In the genomic region with DNA sequence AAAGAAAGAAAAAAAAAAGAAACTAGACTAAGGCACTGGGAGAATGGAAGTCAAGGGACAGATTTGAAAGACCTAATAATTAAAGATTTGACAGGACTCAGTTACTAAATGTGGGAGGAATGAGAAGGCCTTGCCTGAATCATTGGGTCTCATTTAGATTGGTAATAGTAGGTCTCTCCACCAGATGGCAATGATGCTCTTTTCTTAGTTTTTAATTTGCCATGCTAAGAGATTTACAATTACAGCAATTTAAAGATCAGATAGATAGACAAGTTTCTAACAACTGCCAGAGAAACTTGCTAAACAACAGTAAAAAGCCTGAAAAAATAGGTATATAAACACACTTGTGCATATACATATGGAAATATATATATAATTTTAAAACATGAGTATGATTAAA, we compare ENCODE assay signal across 8 cellular contexts. TPM values are rescaled to one million over a fixed set of nuclear protein-coding genes. Genes with fewer than 3 reads are reported as not detected.
A peak's percentile ranks its signal among the peaks of the same experiment; 100 is the strongest.
DNase-seq lines count a peak whose midpoint lies in the region; ATAC-seq, FAIRE-seq and TF ChIP-seq lines count a peak whose summit lies in the region.

No MANE protein-coding gene starts in this region.

- TF ChIP-seq POLR2A in K562 (conservative IDR thresholded peaks at IDR 0.05), result no peak

- POLR2A ChIA-PET in K562 (lab: Yijun Ruan, JAX), result no interaction called here

- no peak overlapping the region for H3K4me3 Mint-ChIP-seq in stimulated activated memory B cell treated with anti-CD40 and anti-IgM and Interleukin-4, amounts not matched to agents 10 μg/mL and 1 μg/mL and 100 μg/mL, for 72 hours

- H4K20me1 ChIP-seq in K562 (replicated peaks; ENCODE audit: control insufficient read depth, insufficient read depth, low read length), result no peaks in the 10 kb centered on the region

- H3K27ac ChIP-seq in K562 (ENCODE audit: extremely low read depth, low read depth, low read length), result no peak overlapping the region
- H3K27ac ChIP-seq in left lung, result no peak overlapping the region

- H3K27me3 ChIP-seq in K562 (ENCODE audit: control insufficient read depth in 2 of 2, insufficient read depth in 2 of 2, low read length in 2 of 2) (no peaks in the 10 kb centered on the region), left lung (no peaks in the 10 kb centered on the region)

- BruUV-seq in K562 (replicated peaks; lab: Mats Ljungman, UMichigan), result no TSS peak

- H3K27me3 Mint-ChIP-seq in stimulated activated memory B cell treated with anti-CD40 and anti-IgM and Interleukin-4, amounts not matched to agents 10 μg/mL and 1 μg/mL and 100 μg/mL, for 72 hours, result no peaks in the 10 kb centered on the region

- H3K36me3 Mint-ChIP-seq in stimulated activated memory B cell treated with anti-CD40 and anti-IgM and Interleukin-4, amounts not matched to agents 10 μg/mL and 1 μg/mL and 100 μg/mL, for 72 hours, result peaks cover 19% of the 10 kb centered on the region

- no peak overlapping the region for H2AFZ ChIP-seq in K562 (ENCODE audit: low read depth, low read length)

- H3K79me2 ChIP-seq in K562 (ENCODE audit: control insufficient read depth, insufficient read depth, low read length), result no peaks in the 10 kb centered on the region

- no peak overlapping the region for H3K4me2 ChIP-seq in K562 (ENCODE audit: insufficient read depth, low read length)

- H3K4me3 ChIP-seq in K562, result no peak overlapping the region
- H3K4me3 ChIP-seq in left lung, result no peak overlapping the region

- H3K27ac Mint-ChIP-seq in stimulated activated memory B cell treated with anti-CD40 and anti-IgM and Interleukin-4, amounts not matched to agents 10 μg/mL and 1 μg/mL and 100 μg/mL, for 72 hours, result no peak overlapping the region

- peak; percentile 79 for FAIRE-seq in K562 (lab: Jason Lieb, UNC)

- no peak overlapping the region for H3K9ac ChIP-seq in K562 (ENCODE audit: insufficient read depth in 1 of 2, low read depth in 2 of 2, low read length in 2 of 2)

- in situ Hi-C loops in K562 (cut with MboI), result no loop called here

- no peak for TF ChIP-seq EP300 in K562 (IDR thresholded peaks at IDR 0.05; ENCODE audit: low read length)

- TF ChIP-seq CTCF in K562 (IDR thresholded peaks at IDR 0.05 in 2 of 3, conservative IDR thresholded peaks at IDR 0.05 in 1 of 3; ENCODE audit: insufficient read depth in 2 of 3, low read depth in 1 of 3, low read length in 3 of 3) (peak; percentile 33 to 50 (median 35); a peak in 3 of 6 replicates), left lung (IDR thresholded peaks at IDR 0.05) (peak; percentile 29 to 60)

- no peaks in the 10 kb centered on the region for H3K9me1 ChIP-seq in K562 (ENCODE audit: control insufficient read depth, insufficient read depth, low read length)

- peak; percentile 12 to 56 for DNase-seq in NCI-H2081 (lab: John Stamatoyannopoulos, UW)
- no peak for DNase-seq in NCI-H2081 treated with DMSO at 0.1 percent for 48 hours (lab: John Stamatoyannopoulos, UW)
- peak; percentile 72 for DNase-seq in NAMALWA (ENCODE audit: low spot score)
- peak; percentile 14 to 23 (median 18) for DNase-seq in K562 (ENCODE audit: extremely low read depth in 1 of 4, low spot score in 3 of 4)
- no peak for DNase-seq in left lung

- CTCF ChIA-PET in K562 (lab: Yijun Ruan, JAX; ENCODE audit: low intra/inter-chr PET ratio), result interaction anchor here (0.6 to 1.9 kb wide), 6 partner anchors 18 to 756 kb away, joined by 3 to 12 read pairs (median 4); no protein-coding TSS in a partner anchor

- intact Hi-C loops in K562 (cut with micrococcal nuclease), result loop anchor here (5.0 kb wide), 2 partner anchors 255 to 690 kb away; no protein-coding TSS in a partner anchor
- intact Hi-C loops in left lung (cut with DNase I), result loop anchor here in 1 of 2 donors (5.0 kb wide), 1 partner anchor 255 kb away; no protein-coding TSS in a partner anchor

- H3K4me1 ChIP-seq in K562 (replicated peaks in 1 of 2; ENCODE audit: control insufficient read depth in 2 of 2, insufficient read depth in 2 of 2, low read length in 2 of 2) (no peaks in the 10 kb centered on the region), left lung (no peaks in the 10 kb centered on the region)

- no peaks in the 10 kb centered on the region for H3K36me3 ChIP-seq in K562 (ENCODE audit: control insufficient read depth, insufficient read depth, low read length)
- H3K36me3 ChIP-seq in left lung, result peaks cover 0 to 2% of the 10 kb centered on the region in 2 donors

- peaks cover 9% of the 10 kb centered on the region for H3K4me1 Mint-ChIP-seq in stimulated activated memory B cell treated with anti-CD40 and anti-IgM and Interleukin-4, amounts not matched to agents 10 μg/mL and 1 μg/mL and 100 μg/mL, for 72 hours

- H3K9me3 ChIP-seq in K562 (replicated peaks; ENCODE audit: control insufficient read depth, insufficient read depth, low read depth, low read length) (no peaks in the 10 kb centered on the region), left lung (no peaks in the 10 kb centered on the region)

- TF ChIP-seq RAD21 in K562 (CRISPR knock-in tag; conservative IDR thresholded peaks at IDR 0.05 in 1 of 2, IDR thresholded peaks at IDR 0.05 in 1 of 2), result peak; percentile 47 to 66

- ATAC-seq in K562 (peak; percentile 64; the same call in 2 of the 3 replicates), left lung (peak; percentile 76), GM19023 (IDR thresholded peaks at IDR 0.05; ENCODE audit: unreplicated experiment) (no peak), GM21367 (IDR thresholded peaks at IDR 0.05; ENCODE audit: unreplicated experiment) (no peak)
- ATAC-seq in stimulated activated memory B cell treated with anti-CD40 and anti-IgM and Interleukin-4, amounts not matched to agents 10 μg/mL and 1 μg/mL and 100 μg/mL, for 72 hours, result no peak

- no peaks in the 10 kb centered on the region for H3K9me3 Mint-ChIP-seq in stimulated activated memory B cell treated with anti-CD40 and anti-IgM and Interleukin-4, amounts not matched to agents 10 μg/mL and 1 μg/mL and 100 μg/mL, for 72 hours

TF ChIP-seq in K562, 482 proteins besides CTCF, POLR2A, EP300 and RAD21 (continues in another document):
- no peak for TF ChIP-seq YY1 (IDR thresholded peaks at IDR 0.05; ENCODE audit: borderline replicate concordance in 1 of 3, control insufficient read depth in 1 of 3, extremely low read depth in 1 of 3, insufficient read depth in 3 of 3, insufficient read length in 1 of 3, insufficient replicate concordance in 2 of 3, low read depth in 1 of 3, low read length in 2 of 3)
- TF ChIP-seq RBBP5 (IDR thresholded peaks at IDR 0.05; ENCODE audit: borderline replicate concordance, insufficient read depth, low read length, poor library complexity, severe bottlenecking), result no peak
- TF ChIP-seq, protein P1, sequence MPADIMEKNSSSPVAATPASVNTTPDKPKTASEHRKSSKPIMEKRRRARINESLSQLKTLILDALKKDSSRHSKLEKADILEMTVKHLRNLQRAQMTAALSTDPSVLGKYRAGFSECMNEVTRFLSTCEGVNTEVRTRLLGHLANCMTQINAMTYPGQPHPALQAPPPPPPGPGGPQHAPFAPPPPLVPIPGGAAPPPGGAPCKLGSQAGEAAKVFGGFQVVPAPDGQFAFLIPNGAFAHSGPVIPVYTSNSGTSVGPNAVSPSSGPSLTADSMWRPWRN (IDR thresholded peaks at IDR 0.05; ENCODE audit: low read depth), result no peak

RNA-seq across cellular contexts. Expression of a gene that starts 15.3 kb away (rescaled TPM):
- total RNA-seq in K562 (2011; cell fraction: chromatin; rRNA removed; ENCODE audit: low replicate concordance), result 5.1 and 13.1 TPM in 2 replicates
- total RNA-seq in K562 (2011; cell fraction: nucleolus; rRNA removed), result 2.9 and 3.3 TPM in 2 replicates
- total RNA-seq in K562 (2011; cell fraction: nucleoplasm; rRNA removed), result 8.1 and 16.0 TPM in 2 replicates
- 5.6 and 6.9 TPM in 2 replicates for total RNA-seq in K562 (2014; rRNA removed)
- 15.7 and 17.5 TPM in 2 replicates for total RNA-seq in K562 (2014; rRNA removed; fragmentation: Illumina TruSeq; extraction: Trizol)
- 8.3 and 10.5 TPM in 2 replicates for total RNA-seq in K562 (2015; rRNA removed; fragmentation: Illumina TruSeq; extraction: Trizol)
- 11.6 and 12.0 TPM in 2 replicates for total RNA-seq in K562 (2021)
- 9.7 and 13.6 TPM in 2 replicates for polyA plus RNA-seq in K562 (2011; rRNA removed)
- 1.6 and 4.8 TPM in 2 replicates for polyA plus RNA-seq in K562 (2011; cell fraction: cytosol; rRNA removed)
- polyA plus RNA-seq in K562 (2011; cell fraction: nucleus; rRNA removed), result 1.6 and 2.6 TPM in 2 replicates
- polyA plus RNA-seq in K562 (2012), result 12.3 and 19.7 TPM in 2 replicates
- 11.9 and 12.8 TPM in 2 replicates for polyA plus RNA-seq in K562 (2014; fragmentation: Illumina TruSeq; extraction: Trizol)
- polyA plus RNA-seq in K562 (2014; fragmentation: Nextera tagmentation; extraction: Ambion mirVana), result 10 to 100 TPM; 29.1 to 33.9 TPM
- polyA plus RNA-seq in K562 (2014; rRNA removed), result 10.2 and 11.1 TPM in 2 replicates
- polyA minus RNA-seq in K562 (2011; rRNA and poly(A)+ RNA removed), result 8.3 and 9.6 TPM in 2 replicates
- 2.6 and 5.5 TPM in 2 replicates for polyA minus RNA-seq in K562 (2011; cell fraction: cytosol; rRNA and poly(A)+ RNA removed)
- 4.3 and 6.3 TPM in 2 replicates for polyA minus RNA-seq in K562 (2011; cell fraction: nucleus; rRNA and poly(A)+ RNA removed)
- 10 to 100 TPM; 11.5 to 15.5 TPM for total RNA-seq in left lung

RNA-seq across cellular contexts. Expression of a gene that starts 15.5 kb away (rescaled TPM):
- 38.1 and 70.8 TPM in 2 replicates for total RNA-seq in K562 (2011; cell fraction: chromatin; rRNA removed; ENCODE audit: low replicate concordance)
- 27.5 and 34.0 TPM in 2 replicates for total RNA-seq in K562 (2011; cell fraction: nucleolus; rRNA removed)
- total RNA-seq in K562 (2011; cell fraction: nucleoplasm; rRNA removed), result 49.3 and 65.3 TPM in 2 replicates
- 10.9 and 14.0 TPM in 2 replicates for total RNA-seq in K562 (2014; rRNA removed)
- 27.1 and 28.9 TPM in 2 replicates for total RNA-seq in K562 (2014; rRNA removed; fragmentation: Illumina TruSeq; extraction: Trizol)
- total RNA-seq in K562 (2015; rRNA removed; fragmentation: Illumina TruSeq; extraction: Trizol), result 16.9 and 17.3 TPM in 2 replicates
- 22.9 TPM in 2 replicates for total RNA-seq in K562 (2021)
- polyA plus RNA-seq in K562 (2011; rRNA removed), result 74.6 and 77.6 TPM in 2 replicates
- 13.9 and 37.9 TPM in 2 replicates for polyA plus RNA-seq in K562 (2011; cell fraction: cytosol; rRNA removed)
- 37.5 and 52.6 TPM in 2 replicates for polyA plus RNA-seq in K562 (2011; cell fraction: nucleus; rRNA removed)
- 23.5 and 26.5 TPM in 2 replicates for polyA plus RNA-seq in K562 (2012)
- polyA plus RNA-seq in K562 (2014; fragmentation: Illumina TruSeq; extraction: Trizol), result 23.5 and 24.2 TPM in 2 replicates
- polyA plus RNA-seq in K562 (2014; fragmentation: Nextera tagmentation; extraction: Ambion mirVana), result 10 to 100 TPM; 82.3 to 83.9 TPM
- 21.9 and 33.0 TPM in 2 replicates for polyA plus RNA-seq in K562 (2014; rRNA removed)
- 36.3 and 37.4 TPM in 2 replicates for polyA minus RNA-seq in K562 (2011; rRNA and poly(A)+ RNA removed)
- 12.1 and 13.9 TPM in 2 replicates for polyA minus RNA-seq in K562 (2011; cell fraction: cytosol; rRNA and poly(A)+ RNA removed)
- polyA minus RNA-seq in K562 (2011; cell fraction: nucleus; rRNA and poly(A)+ RNA removed), result 37.8 and 57.2 TPM in 2 replicates
- total RNA-seq in left lung, result 10 to 100 TPM; 26.9 to 30.7 TPM

Comparison
In these comparisons a context has a peak if more than half of its experiments do, and no peak if none do; other contexts are left out.
1. DNase-seq: peak in NCI-H2081 (2 of 2), NAMALWA (single experiment) and K562 (4 of 4); none in NCI-H2081 treated with DMSO at 0.1 percent for 48 hours (single experiment) and left lung (0 of 2).
2. ATAC-seq: peak in K562 (single experiment) and left lung (single experiment); none in GM19023 (single experiment), stimulated activated memory B cell treated with anti-CD40 and anti-IgM and Interleukin-4, amounts not matched to agents 10 μg/mL and 1 μg/mL and 100 μg/mL, for 72 hours (single experiment) and GM21367 (single experiment).